ENCODE assay signal across 1 cellular context in genomic region chr6:157981395-157982296, GRCh38.
TF ChIP-seq lines count a peak whose summit lies in the region.

TSS of gene SYNJ2 (plus strand) at chr6:157981863. CDS start at chr6:157981962, 99 bp downstream.

TF ChIP-seq in HEK293, 187 proteins besides CTCF, POLR2A, EP300 and RAD21 (continued from another document and continues in another):
- TF ChIP-seq ZBTB49 (tag by site-specific recombination; IDR thresholded peaks at IDR 0.05; ENCODE audit: low read depth): no peak
- peak; percentile 83 for TF ChIP-seq ZBTB26 (tag by site-specific recombination; optimal IDR thresholded peaks at IDR 0.05)
- no peak for TF ChIP-seq ZNF514 (tag by site-specific recombination; IDR thresholded peaks at IDR 0.05)
- no peak for TF ChIP-seq YY2 (tag by site-specific recombination; IDR thresholded peaks at IDR 0.05)
- no peak for TF ChIP-seq ZNF449 (tag by site-specific recombination; IDR thresholded peaks at IDR 0.05)
- peak; percentile 91; the same call in 1 of the 2 replicates for TF ChIP-seq ZNF561 (tag by site-specific recombination; IDR thresholded peaks at IDR 0.05; ENCODE audit: borderline replicate concordance)
- TF ChIP-seq ZSCAN30 (tag by site-specific recombination; IDR thresholded peaks at IDR 0.05): peak; percentile 55; the same call in 1 of the 2 replicates
- TF ChIP-seq ZNF221 (tag by site-specific recombination; IDR thresholded peaks at IDR 0.05; ENCODE audit: borderline replicate concordance): no peak
- peak; percentile 80 for TF ChIP-seq ZBTB8A (tag by site-specific recombination; IDR thresholded peaks at IDR 0.05)
- no peak for TF ChIP-seq ZNF621 (tag by site-specific recombination; IDR thresholded peaks at IDR 0.05)
- peak; percentile 31; the same call in 1 of the 2 replicates for TF ChIP-seq GLIS2 (tag by site-specific recombination; IDR thresholded peaks at IDR 0.05)
- TF ChIP-seq ZNF48 (tag by site-specific recombination; IDR thresholded peaks at IDR 0.05): no peak
- no peak for TF ChIP-seq PRDM1 (tag by site-specific recombination; IDR thresholded peaks at IDR 0.05)
- no peak for TF ChIP-seq SP2 (tag by site-specific recombination; IDR thresholded peaks at IDR 0.05)
- TF ChIP-seq ZNF610 (tag by site-specific recombination; IDR thresholded peaks at IDR 0.05; ENCODE audit: borderline replicate concordance): no peak
- no peak for TF ChIP-seq ZNF560 (tag by site-specific recombination; IDR thresholded peaks at IDR 0.05; ENCODE audit: borderline replicate concordance)
- no peak for TF ChIP-seq ZNF580 (tag by site-specific recombination; IDR thresholded peaks at IDR 0.05)
- TF ChIP-seq PRDM6 (tag by site-specific recombination; IDR thresholded peaks at IDR 0.05): no peak
- peak; percentile 30; the same call in 1 of the 2 replicates for TF ChIP-seq IKZF3 (tag by site-specific recombination; IDR thresholded peaks at IDR 0.05)
- TF ChIP-seq ZFP37 (tag by site-specific recombination; IDR thresholded peaks at IDR 0.05): 0 out of 2 replicates have a peak, but pooled peaks have one; percentile 5
- no peak for TF ChIP-seq ZNF280D (tag by site-specific recombination; IDR thresholded peaks at IDR 0.05)
- no peak for TF ChIP-seq PRDM2 (tag by site-specific recombination; IDR thresholded peaks at IDR 0.05; ENCODE audit: borderline replicate concordance)
- TF ChIP-seq KLF1 (tag by site-specific recombination; IDR thresholded peaks at IDR 0.05): 0 out of 2 replicates have a peak, but pooled peaks have one; percentile 4
- TF ChIP-seq ZNF280C (tag by site-specific recombination; IDR thresholded peaks at IDR 0.05): no peak
- peak; percentile 78; the same call in 1 of the 2 replicates for TF ChIP-seq HOXC10 (CRISPR knock-in tag; IDR thresholded peaks at IDR 0.05)
- no peak for TF ChIP-seq ZNF548 (tag by site-specific recombination; IDR thresholded peaks at IDR 0.05)
- no peak for TF ChIP-seq ZNF24 (tag by site-specific recombination; IDR thresholded peaks at IDR 0.05)
- TF ChIP-seq ZNF302 (tag by site-specific recombination; IDR thresholded peaks at IDR 0.05; ENCODE audit: low read depth): no peak
- no peak for TF ChIP-seq ZNF121 (tag by site-specific recombination; IDR thresholded peaks at IDR 0.05)
- TF ChIP-seq HIC1 (tag by site-specific recombination; IDR thresholded peaks at IDR 0.05): no peak
- no peak for TF ChIP-seq ZNF18 (tag by site-specific recombination; IDR thresholded peaks at IDR 0.05)
- TF ChIP-seq ZNF239 (tag by site-specific recombination; IDR thresholded peaks at IDR 0.05): no peak
- peak; percentile 70 for TF ChIP-seq KLF10 (tag by site-specific recombination; IDR thresholded peaks at IDR 0.05)
- TF ChIP-seq BCL11A (tag by site-specific recombination; IDR thresholded peaks at IDR 0.05; ENCODE audit: low read depth): no peak
